ENCODE assay signal across 8 cellular contexts in the genomic region with DNA sequence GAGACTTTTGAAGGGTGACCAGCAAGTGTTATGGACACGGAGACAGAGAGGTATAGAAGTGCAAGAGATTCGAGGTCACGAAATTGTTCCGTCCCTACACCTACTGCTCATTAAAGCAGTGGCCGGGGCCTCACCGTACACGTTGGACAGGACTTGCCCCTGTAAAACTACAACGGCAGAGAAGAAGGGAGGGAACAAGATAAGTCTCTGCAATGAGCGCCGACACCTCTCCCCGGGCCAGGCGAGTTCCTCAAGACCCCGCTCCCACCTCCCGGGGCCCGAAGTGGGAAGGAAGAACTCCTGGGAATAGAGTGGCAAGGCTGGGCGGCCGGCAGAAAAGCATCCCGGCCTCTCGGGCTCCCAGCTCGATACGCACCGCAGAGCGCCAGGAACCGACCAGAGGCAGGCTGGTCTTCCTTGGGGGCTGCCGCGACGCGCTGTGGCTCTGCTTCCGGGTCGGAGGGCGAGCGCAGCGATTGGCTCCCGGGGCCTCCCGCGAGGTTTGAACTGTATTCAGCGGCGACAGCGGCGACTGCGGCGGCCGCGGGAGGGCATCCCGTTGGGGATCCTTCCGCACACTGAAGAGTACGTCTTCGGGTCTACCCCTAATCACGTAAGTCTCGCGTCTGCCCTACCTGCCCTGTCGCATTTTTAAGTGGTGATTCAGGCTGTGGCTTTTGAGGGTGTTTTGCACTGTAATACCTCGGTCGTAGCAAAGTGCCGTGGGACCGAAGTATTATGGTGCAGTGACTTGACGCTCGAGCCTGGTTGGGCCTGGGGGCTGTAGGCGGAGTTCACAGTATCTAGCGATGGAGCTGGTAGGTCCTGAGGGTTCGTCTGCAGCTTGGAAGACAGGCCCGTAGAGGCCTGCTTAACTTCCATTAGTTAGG. TPM values are rescaled to one million over a fixed set of nuclear protein-coding genes. Genes with fewer than 3 reads are reported as not detected.
DNase-seq lines count a peak whose midpoint lies in the region; FAIRE-seq and TF ChIP-seq lines count a peak whose summit lies in the region.

A gene with protein sequence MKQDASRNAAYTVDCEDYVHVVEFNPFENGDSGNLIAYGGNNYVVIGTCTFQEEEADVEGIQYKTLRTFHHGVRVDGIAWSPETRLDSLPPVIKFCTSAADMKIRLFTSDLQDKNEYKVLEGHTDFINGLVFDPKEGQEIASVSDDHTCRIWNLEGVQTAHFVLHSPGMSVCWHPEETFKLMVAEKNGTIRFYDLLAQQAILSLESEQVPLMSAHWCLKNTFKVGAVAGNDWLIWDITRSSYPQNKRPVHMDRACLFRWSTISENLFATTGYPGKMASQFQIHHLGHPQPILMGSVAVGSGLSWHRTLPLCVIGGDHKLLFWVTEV (minus strand): TSS at position 441 of the 890 bp plus-strand sequence. CDS start 1,596 bp downstream, outside the sequence.
A gene with protein sequence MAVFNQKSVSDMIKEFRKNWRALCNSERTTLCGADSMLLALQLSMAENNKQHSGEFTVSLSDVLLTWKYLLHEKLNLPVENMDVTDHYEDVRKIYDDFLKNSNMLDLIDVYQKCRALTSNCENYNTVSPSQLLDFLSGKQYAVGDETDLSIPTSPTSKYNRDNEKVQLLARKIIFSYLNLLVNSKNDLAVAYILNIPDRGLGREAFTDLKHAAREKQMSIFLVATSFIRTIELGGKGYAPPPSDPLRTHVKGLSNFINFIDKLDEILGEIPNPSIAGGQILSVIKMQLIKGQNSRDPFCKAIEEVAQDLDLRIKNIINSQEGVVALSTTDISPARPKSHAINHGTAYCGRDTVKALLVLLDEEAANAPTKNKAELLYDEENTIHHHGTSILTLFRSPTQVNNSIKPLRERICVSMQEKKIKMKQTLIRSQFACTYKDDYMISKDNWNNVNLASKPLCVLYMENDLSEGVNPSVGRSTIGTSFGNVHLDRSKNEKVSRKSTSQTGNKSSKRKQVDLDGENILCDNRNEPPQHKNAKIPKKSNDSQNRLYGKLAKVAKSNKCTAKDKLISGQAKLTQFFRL (plus strand): TSS at position 510 of the 890 bp plus-strand sequence. CDS start 3,706 bp downstream, outside the sequence.

- H4K8ac ChIP-seq in neuronal stem cell (ENCODE audit: low read depth, low read length): no peak within 1 kb of the TSS

- peak within 1 kb of the TSS; percentile 61; the same call in 1 of the 2 replicates for H3K27ac ChIP-seq in MM.1S (ENCODE audit: low read length)
- peak within 1 kb of the TSS; percentile 51 for H3K27ac ChIP-seq in SJCRH30
- peak within 1 kb of the TSS; percentile 75 for H3K27ac ChIP-seq in neuronal stem cell (replicated peaks; ENCODE audit: low read length)
- peak within 1 kb of the TSS; percentile 76 for H3K27ac ChIP-seq in substantia nigra (ENCODE audit: low read depth, low read length, poor library complexity, severe bottlenecking)

- H2AK5ac ChIP-seq in neuronal stem cell (ENCODE audit: low read depth, low read length): no peak within 1 kb of the TSS

- H3K36me3 ChIP-seq in MM.1S (replicated peaks; ENCODE audit: insufficient read depth, low read length): peaks cover 4% of the 10 kb centered on the region
- H3K36me3 ChIP-seq in SJCRH30: peaks cover 20% of the 10 kb centered on the region
- peaks cover 5 to 50% of the 10 kb centered on the region in 2 donors for H3K36me3 ChIP-seq in neuronal stem cell (replicated peaks in 1 of 2; ENCODE audit: control insufficient read depth in 2 of 2, insufficient read depth in 2 of 2, low read length in 2 of 2)

- H3K9ac ChIP-seq in MM.1S (ENCODE audit: low read length) (peak within 1 kb of the TSS; percentile 76), neuronal stem cell (ENCODE audit: low read depth, low read length, poor library complexity) (peak within 1 kb of the TSS; percentile 88)

- H3K9me3 ChIP-seq in MM.1S (replicated peaks; ENCODE audit: insufficient read depth, low read length): no peaks in the 10 kb centered on the region
- H3K9me3 ChIP-seq in SJCRH30 (replicated peaks): no peaks in the 10 kb centered on the region
- no peaks in the 10 kb centered on the region for H3K9me3 ChIP-seq in neuronal stem cell (replicated peaks in 1 of 2; ENCODE audit: control insufficient read depth in 2 of 2, insufficient read depth in 1 of 2, low read depth in 1 of 2, low read length in 2 of 2)

- H3K4me2 ChIP-seq in MM.1S (ENCODE audit: low read depth, low read length) (peak within 1 kb of the TSS; percentile 92), neuronal stem cell (ENCODE audit: insufficient read depth, low read length, poor library complexity, severe bottlenecking) (peak within 1 kb of the TSS; percentile 83)

- peak; percentile 82 for DNase-seq in GF-D8 (lab: John Stamatoyannopoulos, UW)
- DNase-seq in HCEC 1CT: peak; percentile 91
- peak; percentile 92 for DNase-seq in MM.1S
- DNase-seq in SJCRH30: peak; percentile 87 to 90
- peak; percentile 81 to 85 (median 82) for DNase-seq in activated naive CD4-positive, alpha-beta T cell (lab: John Stamatoyannopoulos, UW)
- peak; percentile 63 to 85 for DNase-seq in frontal cortex (ENCODE audit: low spot score in 2 of 2)
- peak; percentile 84 for DNase-seq in neuronal stem cell (ENCODE audit: low spot score)
- DNase-seq in substantia nigra (lab: John Stamatoyannopoulos, UW): peak; percentile 16 to 91 (median 83)

- peaks cover 2% of the 10 kb centered on the region for H3K79me1 ChIP-seq in neuronal stem cell (ENCODE audit: low read depth, low read length)

- H2BK12ac ChIP-seq in neuronal stem cell (ENCODE audit: low read length): no peak within 1 kb of the TSS

- H3K4ac ChIP-seq in neuronal stem cell (ENCODE audit: low read length): peak within 1 kb of the TSS; percentile 93

- H2BK15ac ChIP-seq in neuronal stem cell (ENCODE audit: low read length): no peak within 1 kb of the TSS

- no peak within 1 kb of the TSS for H2BK5ac ChIP-seq in neuronal stem cell (ENCODE audit: low read length)

- H3K4me3 ChIP-seq in MM.1S (ENCODE audit: low read length) (peak within 1 kb of the TSS; percentile 87), SJCRH30 (peak within 1 kb of the TSS; percentile 77), neuronal stem cell (ENCODE audit: low read length in 2 of 2) (peak within 1 kb of the TSS; percentile 82 to 96)

- H2BK120ac ChIP-seq in neuronal stem cell (ENCODE audit: low read depth, low read length): no peak within 1 kb of the TSS

- peak within 1 kb of the TSS; percentile 61 for H3K23ac ChIP-seq in neuronal stem cell (ENCODE audit: low read depth, low read length, poor library complexity)

- H2AFZ ChIP-seq in MM.1S (ENCODE audit: low read length) (peak within 1 kb of the TSS; percentile 94), neuronal stem cell (ENCODE audit: low read length) (peak within 1 kb of the TSS; percentile 93)

- peaks cover 49% of the 10 kb centered on the region for H3K79me2 ChIP-seq in MM.1S (ENCODE audit: low read length)

- H3K14ac ChIP-seq in neuronal stem cell (ENCODE audit: low read length): no peak within 1 kb of the TSS

- H3F3A ChIP-seq in MM.1S (ENCODE audit: insufficient read depth, low read length): peaks cover 10% of the 10 kb centered on the region; the same call in 1 of the 2 replicates

- H3K27me3 ChIP-seq in MM.1S (replicated peaks; ENCODE audit: insufficient read depth, low read length) (no peaks in the 10 kb centered on the region), SJCRH30 (no peaks in the 10 kb centered on the region), neuronal stem cell (ENCODE audit: control insufficient read depth in 3 of 3, insufficient read depth in 3 of 3, low read depth in 1 of 3, low read length in 3 of 3) (peaks cover 0 to 2% (median 0%) of the 10 kb centered on the region in 3 experiments)

- peak within 1 kb of the TSS; percentile 88 for H3K18ac ChIP-seq in neuronal stem cell (ENCODE audit: low read length)

- H4K91ac ChIP-seq in neuronal stem cell (ENCODE audit: low read depth, low read length, poor library complexity): no peak within 1 kb of the TSS

- H4K20me1 ChIP-seq in MM.1S (ENCODE audit: insufficient read depth, low read length): no peaks in the 10 kb centered on the region

- TF ChIP-seq CTCF in MM.1S (IDR thresholded peaks at IDR 0.05; ENCODE audit: low read length): no peak

- H3K9me2 ChIP-seq in MM.1S (replicated peaks; ENCODE audit: insufficient read depth, low read length): no peaks in the 10 kb centered on the region

- peaks cover 16% of the 10 kb centered on the region; the same call in 1 of the 2 replicates for H3K4me1 ChIP-seq in MM.1S (ENCODE audit: low read length)
- peaks cover 8% of the 10 kb centered on the region for H3K4me1 ChIP-seq in SJCRH30
- H3K4me1 ChIP-seq in neuronal stem cell (ENCODE audit: control insufficient read depth in 2 of 2, insufficient read depth in 1 of 2, low read depth in 1 of 2, low read length in 2 of 2): peaks cover 0 to 5% of the 10 kb centered on the region in 2 donors

- WGBS in neuronal stem cell (ENCODE audit: extremely low coverage in 2 of 2, insufficient read length in 2 of 2, insufficient replicate concordance in 1 of 2), 2 donors: no CpG with 5 or more reads among the region's 62 CpGs

- no peak for FAIRE-seq in frontal cortex (lab: Jason Lieb, UNC)

RNA-seq across cellular contexts. Expression of the first gene that starts in this region (rescaled TPM):
- total RNA-seq in SJCRH30 (2014; rRNA removed; shearing (Covaris generic)): 49.4 and 63.5 TPM in 2 replicates
- total RNA-seq in frontal cortex: 4.1 TPM
- polyA plus RNA-seq in neuronal stem cell (2013, experiment 1 of 2): 60.1 TPM
- 61.3 TPM for polyA plus RNA-seq in neuronal stem cell (2013, experiment 2 of 2)

RNA-seq across cellular contexts. Expression of the second gene that starts in this region (rescaled TPM):
- 53.3 and 59.8 TPM in 2 replicates for total RNA-seq in SJCRH30 (2014; rRNA removed; shearing (Covaris generic))
- total RNA-seq in frontal cortex: 6.5 TPM
- 17.8 TPM for polyA plus RNA-seq in neuronal stem cell (2013, experiment 1 of 2)
- polyA plus RNA-seq in neuronal stem cell (2013, experiment 2 of 2): 18.7 TPM

Comparison
In these comparisons a context has a peak if more than half of its experiments do, and no peak if none do; other contexts are left out.
1. Peak in every context shown above with its lines: DNase-seq, H3K4me3 ChIP-seq and H3K27ac ChIP-seq.